1 cellular context compared by ENCODE assay signal in the genomic region with DNA sequence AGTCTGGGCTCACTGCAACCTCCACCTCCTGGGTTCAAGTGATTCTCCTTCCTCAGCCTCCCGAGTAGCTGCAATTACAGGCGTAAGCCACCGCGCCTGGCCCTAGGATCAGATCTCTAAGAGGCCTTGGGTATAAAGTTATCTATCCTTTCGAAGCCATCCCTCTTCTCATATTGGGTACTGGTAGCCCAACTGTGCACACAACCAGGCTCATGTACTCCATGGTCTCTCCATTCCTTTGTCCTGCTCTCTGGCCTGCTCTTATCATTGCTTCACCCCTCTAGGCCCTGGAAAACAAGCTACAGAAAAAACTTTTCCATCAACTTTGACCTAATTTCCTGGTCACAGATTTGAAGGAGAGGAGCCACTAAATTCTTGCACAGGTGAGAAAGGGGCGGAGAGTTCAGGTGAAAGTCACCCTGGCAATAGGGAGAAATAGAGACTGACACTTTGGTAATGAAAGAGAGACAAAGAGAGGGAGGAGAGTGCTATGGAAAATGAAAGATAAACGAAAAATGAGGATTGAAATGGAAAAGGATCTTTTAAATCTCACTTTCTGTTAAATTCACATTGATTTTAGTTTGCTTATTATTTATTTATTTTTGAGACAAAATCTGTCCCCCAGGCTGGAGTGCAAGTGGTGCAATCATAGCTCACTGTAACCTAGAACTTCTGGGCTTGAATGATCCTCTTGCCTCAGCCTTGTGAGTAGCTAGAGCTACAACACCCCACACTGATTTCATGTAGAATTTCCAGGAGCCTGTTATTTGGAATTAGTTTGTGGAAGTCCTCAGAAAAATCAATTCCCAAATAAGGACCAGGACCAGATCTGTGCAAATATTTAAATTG.
TF ChIP-seq lines count a peak whose summit lies in the region.

No MANE protein-coding gene starts in this region.

TF ChIP-seq in K562, 482 proteins besides CTCF, POLR2A, EP300 and RAD21 (continued from another document and continues in another):
- TF ChIP-seq CHD1 (IDR thresholded peaks at IDR 0.05; ENCODE audit: low read length) (no peak), ZNF584 (CRISPR knock-in tag; IDR thresholded peaks at IDR 0.05; ENCODE audit: low read depth) (no peak), KLF6 (CRISPR knock-in tag; IDR thresholded peaks at IDR 0.05; ENCODE audit: borderline replicate concordance) (no peak), ZNF778 (CRISPR knock-in tag; IDR thresholded peaks at IDR 0.05) (no peak), CAMTA2 (CRISPR knock-in tag; conservative IDR thresholded peaks at IDR 0.05) (0 out of 2 replicates have a peak, but pooled peaks have one; percentile 48), RBFOX2 (IDR thresholded peaks at IDR 0.05; ENCODE audit: low read depth, low read length) (peak; percentile 27), NR2F6 (CRISPR knock-in tag; IDR thresholded peaks at IDR 0.05) (no peak), MCM3 (IDR thresholded peaks at IDR 0.05) (no peak), NR4A1 (CRISPR knock-in tag; IDR thresholded peaks at IDR 0.05) (no peak), NR4A1 (tag; IDR thresholded peaks at IDR 0.05) (no peak), SPI1 (IDR thresholded peaks at IDR 0.05; ENCODE audit: borderline replicate concordance, low read depth, low read length) (no peak), GABPA (tag; conservative IDR thresholded peaks at IDR 0.05; ENCODE audit: low read depth) (no peak), HDAC8 (tag; IDR thresholded peaks at IDR 0.05) (no peak), ZSCAN32 (CRISPR knock-in tag; IDR thresholded peaks at IDR 0.05) (peak; percentile 7; the same call in 1 of the 2 replicates), RBM14 (IDR thresholded peaks at IDR 0.05; ENCODE audit: borderline replicate concordance, insufficient read depth, low read depth, low read length) (no peak), MYBL2 (IDR thresholded peaks at IDR 0.05; ENCODE audit: low read depth) (no peak), MYBL2 (CRISPR knock-in tag; IDR thresholded peaks at IDR 0.05; ENCODE audit: borderline replicate concordance) (no peak), YY1 (IDR thresholded peaks at IDR 0.05; ENCODE audit: borderline replicate concordance in 1 of 3, control insufficient read depth in 1 of 3, extremely low read depth in 1 of 3, insufficient read depth in 3 of 3, insufficient read length in 1 of 3, insufficient replicate concordance in 2 of 3, low read depth in 1 of 3, low read length in 2 of 3) (no peak), XRCC5 (IDR thresholded peaks at IDR 0.05; ENCODE audit: low read depth, low read length) (no peak), PRPF4 (IDR thresholded peaks at IDR 0.05; ENCODE audit: insufficient read depth, low read depth, low read length, poor library complexity, severe bottlenecking) (no peak), GTF2F1 (IDR thresholded peaks at IDR 0.05; ENCODE audit: low read depth, low read length) (no peak), RNF2 (IDR thresholded peaks at IDR 0.05) (no peak), ZNF830 (CRISPR knock-in tag; IDR thresholded peaks at IDR 0.05) (no peak), HNRNPLL (IDR thresholded peaks at IDR 0.05; ENCODE audit: low read depth, low read length, poor library complexity, severe bottlenecking) (no peak), CREM (IDR thresholded peaks at IDR 0.05; ENCODE audit: low read depth) (no peak), ELF4 (CRISPR knock-in tag; IDR thresholded peaks at IDR 0.05) (no peak), TCF3 (CRISPR knock-in tag; IDR thresholded peaks at IDR 0.05) (no peak), KDM5B (IDR thresholded peaks at IDR 0.05; ENCODE audit: insufficient replicate concordance, low read depth, low read length) (peak; percentile 49), BMI1 (IDR thresholded peaks at IDR 0.05; ENCODE audit: low read length) (no peak), SAFB (IDR thresholded peaks at IDR 0.05; ENCODE audit: borderline replicate concordance, low read depth, low read length) (no peak), ZNF589 (CRISPR knock-in tag; IDR thresholded peaks at IDR 0.05; ENCODE audit: low read depth) (0 out of 2 replicates have a peak, but pooled peaks have one; percentile 44)
- TF ChIP-seq, protein P1, sequence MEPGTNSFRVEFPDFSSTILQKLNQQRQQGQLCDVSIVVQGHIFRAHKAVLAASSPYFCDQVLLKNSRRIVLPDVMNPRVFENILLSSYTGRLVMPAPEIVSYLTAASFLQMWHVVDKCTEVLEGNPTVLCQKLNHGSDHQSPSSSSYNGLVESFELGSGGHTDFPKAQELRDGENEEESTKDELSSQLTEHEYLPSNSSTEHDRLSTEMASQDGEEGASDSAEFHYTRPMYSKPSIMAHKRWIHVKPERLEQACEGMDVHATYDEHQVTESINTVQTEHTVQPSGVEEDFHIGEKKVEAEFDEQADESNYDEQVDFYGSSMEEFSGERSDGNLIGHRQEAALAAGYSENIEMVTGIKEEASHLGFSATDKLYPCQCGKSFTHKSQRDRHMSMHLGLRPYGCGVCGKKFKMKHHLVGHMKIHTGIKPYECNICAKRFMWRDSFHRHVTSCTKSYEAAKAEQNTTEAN (CRISPR knock-in tag; IDR thresholded peaks at IDR 0.05) = no peak
- TF ChIP-seq, protein P2, sequence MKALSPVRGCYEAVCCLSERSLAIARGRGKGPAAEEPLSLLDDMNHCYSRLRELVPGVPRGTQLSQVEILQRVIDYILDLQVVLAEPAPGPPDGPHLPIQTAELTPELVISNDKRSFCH (CRISPR knock-in tag; IDR thresholded peaks at IDR 0.05) = no peak
- TF ChIP-seq, protein P2 (tag; IDR thresholded peaks at IDR 0.05) = no peak
- TF ChIP-seq, protein P3, sequence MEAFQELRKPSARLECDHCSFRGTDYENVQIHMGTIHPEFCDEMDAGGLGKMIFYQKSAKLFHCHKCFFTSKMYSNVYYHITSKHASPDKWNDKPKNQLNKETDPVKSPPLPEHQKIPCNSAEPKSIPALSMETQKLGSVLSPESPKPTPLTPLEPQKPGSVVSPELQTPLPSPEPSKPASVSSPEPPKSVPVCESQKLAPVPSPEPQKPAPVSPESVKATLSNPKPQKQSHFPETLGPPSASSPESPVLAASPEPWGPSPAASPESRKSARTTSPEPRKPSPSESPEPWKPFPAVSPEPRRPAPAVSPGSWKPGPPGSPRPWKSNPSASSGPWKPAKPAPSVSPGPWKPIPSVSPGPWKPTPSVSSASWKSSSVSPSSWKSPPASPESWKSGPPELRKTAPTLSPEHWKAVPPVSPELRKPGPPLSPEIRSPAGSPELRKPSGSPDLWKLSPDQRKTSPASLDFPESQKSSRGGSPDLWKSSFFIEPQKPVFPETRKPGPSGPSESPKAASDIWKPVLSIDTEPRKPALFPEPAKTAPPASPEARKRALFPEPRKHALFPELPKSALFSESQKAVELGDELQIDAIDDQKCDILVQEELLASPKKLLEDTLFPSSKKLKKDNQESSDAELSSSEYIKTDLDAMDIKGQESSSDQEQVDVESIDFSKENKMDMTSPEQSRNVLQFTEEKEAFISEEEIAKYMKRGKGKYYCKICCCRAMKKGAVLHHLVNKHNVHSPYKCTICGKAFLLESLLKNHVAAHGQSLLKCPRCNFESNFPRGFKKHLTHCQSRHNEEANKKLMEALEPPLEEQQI (IDR thresholded peaks at IDR 0.05) = no peak
- TF ChIP-seq, protein P4, sequence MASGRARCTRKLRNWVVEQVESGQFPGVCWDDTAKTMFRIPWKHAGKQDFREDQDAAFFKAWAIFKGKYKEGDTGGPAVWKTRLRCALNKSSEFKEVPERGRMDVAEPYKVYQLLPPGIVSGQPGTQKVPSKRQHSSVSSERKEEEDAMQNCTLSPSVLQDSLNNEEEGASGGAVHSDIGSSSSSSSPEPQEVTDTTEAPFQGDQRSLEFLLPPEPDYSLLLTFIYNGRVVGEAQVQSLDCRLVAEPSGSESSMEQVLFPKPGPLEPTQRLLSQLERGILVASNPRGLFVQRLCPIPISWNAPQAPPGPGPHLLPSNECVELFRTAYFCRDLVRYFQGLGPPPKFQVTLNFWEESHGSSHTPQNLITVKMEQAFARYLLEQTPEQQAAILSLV (tag; IDR thresholded peaks at IDR 0.05) = no peak
- TF ChIP-seq, protein P5, sequence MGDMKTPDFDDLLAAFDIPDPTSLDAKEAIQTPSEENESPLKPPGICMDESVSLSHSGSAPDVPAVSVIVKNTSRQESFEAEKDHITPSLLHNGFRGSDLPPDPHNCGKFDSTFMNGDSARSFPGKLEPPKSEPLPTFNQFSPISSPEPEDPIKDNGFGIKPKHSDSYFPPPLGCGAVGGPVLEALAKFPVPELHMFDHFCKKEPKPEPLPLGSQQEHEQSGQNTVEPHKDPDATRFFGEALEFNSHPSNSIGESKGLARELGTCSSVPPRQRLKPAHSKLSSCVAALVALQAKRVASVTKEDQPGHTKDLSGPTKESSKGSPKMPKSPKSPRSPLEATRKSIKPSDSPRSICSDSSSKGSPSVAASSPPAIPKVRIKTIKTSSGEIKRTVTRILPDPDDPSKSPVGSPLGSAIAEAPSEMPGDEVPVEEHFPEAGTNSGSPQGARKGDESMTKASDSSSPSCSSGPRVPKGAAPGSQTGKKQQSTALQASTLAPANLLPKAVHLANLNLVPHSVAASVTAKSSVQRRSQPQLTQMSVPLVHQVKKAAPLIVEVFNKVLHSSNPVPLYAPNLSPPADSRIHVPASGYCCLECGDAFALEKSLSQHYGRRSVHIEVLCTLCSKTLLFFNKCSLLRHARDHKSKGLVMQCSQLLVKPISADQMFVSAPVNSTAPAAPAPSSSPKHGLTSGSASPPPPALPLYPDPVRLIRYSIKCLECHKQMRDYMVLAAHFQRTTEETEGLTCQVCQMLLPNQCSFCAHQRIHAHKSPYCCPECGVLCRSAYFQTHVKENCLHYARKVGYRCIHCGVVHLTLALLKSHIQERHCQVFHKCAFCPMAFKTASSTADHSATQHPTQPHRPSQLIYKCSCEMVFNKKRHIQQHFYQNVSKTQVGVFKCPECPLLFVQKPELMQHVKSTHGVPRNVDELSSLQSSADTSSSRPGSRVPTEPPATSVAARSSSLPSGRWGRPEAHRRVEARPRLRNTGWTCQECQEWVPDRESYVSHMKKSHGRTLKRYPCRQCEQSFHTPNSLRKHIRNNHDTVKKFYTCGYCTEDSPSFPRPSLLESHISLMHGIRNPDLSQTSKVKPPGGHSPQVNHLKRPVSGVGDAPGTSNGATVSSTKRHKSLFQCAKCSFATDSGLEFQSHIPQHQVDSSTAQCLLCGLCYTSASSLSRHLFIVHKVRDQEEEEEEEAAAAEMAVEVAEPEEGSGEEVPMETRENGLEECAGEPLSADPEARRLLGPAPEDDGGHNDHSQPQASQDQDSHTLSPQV (IDR thresholded peaks at IDR 0.05) = no peak
- TF ChIP-seq, protein P6, sequence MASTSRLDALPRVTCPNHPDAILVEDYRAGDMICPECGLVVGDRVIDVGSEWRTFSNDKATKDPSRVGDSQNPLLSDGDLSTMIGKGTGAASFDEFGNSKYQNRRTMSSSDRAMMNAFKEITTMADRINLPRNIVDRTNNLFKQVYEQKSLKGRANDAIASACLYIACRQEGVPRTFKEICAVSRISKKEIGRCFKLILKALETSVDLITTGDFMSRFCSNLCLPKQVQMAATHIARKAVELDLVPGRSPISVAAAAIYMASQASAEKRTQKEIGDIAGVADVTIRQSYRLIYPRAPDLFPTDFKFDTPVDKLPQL (IDR thresholded peaks at IDR 0.05; ENCODE audit: extremely low read depth, insufficient read length) = no peak
- TF ChIP-seq, protein P7, sequence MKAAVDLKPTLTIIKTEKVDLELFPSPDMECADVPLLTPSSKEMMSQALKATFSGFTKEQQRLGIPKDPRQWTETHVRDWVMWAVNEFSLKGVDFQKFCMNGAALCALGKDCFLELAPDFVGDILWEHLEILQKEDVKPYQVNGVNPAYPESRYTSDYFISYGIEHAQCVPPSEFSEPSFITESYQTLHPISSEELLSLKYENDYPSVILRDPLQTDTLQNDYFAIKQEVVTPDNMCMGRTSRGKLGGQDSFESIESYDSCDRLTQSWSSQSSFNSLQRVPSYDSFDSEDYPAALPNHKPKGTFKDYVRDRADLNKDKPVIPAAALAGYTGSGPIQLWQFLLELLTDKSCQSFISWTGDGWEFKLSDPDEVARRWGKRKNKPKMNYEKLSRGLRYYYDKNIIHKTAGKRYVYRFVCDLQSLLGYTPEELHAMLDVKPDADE (conservative IDR thresholded peaks at IDR 0.05; ENCODE audit: control insufficient read depth, low read depth, low read length) = no peak
- TF ChIP-seq, protein P8, sequence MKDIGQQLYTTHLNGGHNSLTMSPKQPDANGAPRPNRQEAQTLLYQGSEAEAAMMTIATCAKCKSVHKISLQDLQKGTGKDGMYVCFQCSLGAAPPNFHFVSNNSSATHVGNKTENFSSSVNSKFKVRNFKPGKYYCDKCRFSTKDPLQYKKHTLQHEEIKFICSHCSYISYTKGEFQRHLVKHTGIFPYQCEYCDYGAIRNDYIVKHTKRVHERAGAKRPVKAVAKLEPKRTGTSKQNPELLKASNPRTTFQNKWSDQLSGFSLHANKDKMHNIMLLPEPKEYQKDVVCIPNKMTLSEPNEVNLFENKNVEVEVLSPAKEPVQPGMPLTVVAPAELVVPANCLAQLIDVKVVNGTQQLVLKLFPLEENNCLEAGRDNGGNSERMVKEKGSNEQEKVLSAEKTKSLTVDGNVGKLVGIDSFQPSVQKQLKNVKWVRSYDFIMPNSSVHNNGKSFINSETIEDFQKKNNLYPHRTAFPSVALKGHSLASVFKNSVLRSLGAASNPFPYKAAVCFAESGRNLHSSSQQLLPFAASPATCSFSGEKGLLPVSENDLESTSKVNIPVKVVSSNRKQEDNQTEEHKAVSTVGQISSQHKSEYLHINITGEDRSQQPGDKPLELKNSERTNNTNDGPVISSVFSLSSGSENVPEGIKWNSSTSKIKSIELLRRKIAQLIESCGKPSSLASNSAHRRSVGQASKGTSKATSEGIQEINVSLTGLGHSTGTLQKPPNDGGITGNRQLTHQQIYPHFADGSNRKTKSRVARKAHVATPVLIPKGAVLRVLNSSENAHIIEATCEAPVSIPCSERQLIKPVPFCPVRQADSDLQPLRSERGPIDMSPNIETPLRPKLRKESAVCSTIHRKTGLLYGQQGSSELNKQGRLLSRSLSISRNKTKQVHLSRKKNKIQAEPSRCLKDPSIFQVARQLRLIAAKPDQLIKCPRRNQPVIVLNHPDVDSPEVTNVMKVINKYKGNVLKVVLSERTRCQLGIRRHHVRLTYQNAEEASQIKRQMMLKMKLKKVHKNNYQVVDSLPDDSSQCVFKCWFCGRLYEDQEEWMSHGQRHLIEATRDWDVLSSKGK (CRISPR knock-in tag; IDR thresholded peaks at IDR 0.05) = 0 out of 2 replicates have a peak, but pooled peaks have one; percentile 59
- TF ChIP-seq, protein P9, sequence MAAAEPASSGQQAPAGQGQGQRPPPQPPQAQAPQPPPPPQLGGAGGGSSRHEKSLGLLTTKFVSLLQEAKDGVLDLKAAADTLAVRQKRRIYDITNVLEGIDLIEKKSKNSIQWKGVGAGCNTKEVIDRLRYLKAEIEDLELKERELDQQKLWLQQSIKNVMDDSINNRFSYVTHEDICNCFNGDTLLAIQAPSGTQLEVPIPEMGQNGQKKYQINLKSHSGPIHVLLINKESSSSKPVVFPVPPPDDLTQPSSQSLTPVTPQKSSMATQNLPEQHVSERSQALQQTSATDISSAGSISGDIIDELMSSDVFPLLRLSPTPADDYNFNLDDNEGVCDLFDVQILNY (CRISPR knock-in tag; IDR thresholded peaks at IDR 0.05) = no peak
- TF ChIP-seq, protein P10, sequence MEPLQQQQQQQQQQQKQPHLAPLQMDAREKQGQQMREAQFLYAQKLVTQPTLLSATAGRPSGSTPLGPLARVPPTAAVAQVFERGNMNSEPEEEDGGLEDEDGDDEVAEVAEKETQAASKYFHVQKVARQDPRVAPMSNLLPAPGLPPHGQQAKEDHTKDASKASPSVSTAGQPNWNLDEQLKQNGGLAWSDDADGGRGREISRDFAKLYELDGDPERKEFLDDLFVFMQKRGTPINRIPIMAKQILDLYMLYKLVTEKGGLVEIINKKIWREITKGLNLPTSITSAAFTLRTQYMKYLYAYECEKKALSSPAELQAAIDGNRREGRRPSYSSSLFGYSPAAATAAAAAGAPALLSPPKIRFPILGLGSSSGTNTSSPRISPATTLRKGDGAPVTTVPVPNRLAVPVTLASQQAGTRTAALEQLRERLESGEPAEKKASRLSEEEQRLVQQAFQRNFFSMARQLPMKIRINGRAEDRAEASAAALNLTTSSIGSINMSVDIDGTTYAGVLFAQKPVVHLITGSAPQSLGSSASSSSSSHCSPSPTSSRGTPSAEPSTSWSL (CRISPR knock-in tag; IDR thresholded peaks at IDR 0.05; ENCODE audit: borderline replicate concordance) = no peak
